Comparison of ENCODE assay signal across 11 cellular contexts in the genomic region with DNA sequence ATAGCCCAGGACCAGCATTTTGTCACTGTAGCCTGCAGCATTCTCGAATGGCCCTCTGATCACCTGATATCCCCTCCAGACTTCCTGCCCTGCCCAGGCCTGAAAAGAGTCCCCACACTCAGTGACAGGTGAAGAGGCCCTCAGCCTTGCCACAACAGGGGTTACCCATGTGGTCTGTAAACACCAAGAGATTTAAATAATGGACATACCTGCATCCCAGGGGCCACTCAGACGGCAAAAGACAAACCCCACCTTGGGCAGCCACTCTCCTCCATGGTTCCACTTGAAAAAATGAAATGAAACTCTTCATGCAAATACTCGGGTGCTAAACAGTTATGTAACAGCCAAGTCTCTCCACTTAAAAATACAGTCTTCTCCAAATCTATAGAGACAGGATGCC. TPM values are rescaled to one million over a fixed set of nuclear protein-coding genes. Genes with fewer than 3 reads are reported as not detected.
DNase-seq lines count a peak whose midpoint lies in the region; ATAC-seq and TF ChIP-seq lines count a peak whose summit lies in the region.
"Had no signal": no experiment of that assay in that cellular context is flagged by ENCODE, and none has a peak within 500 bp of the region (broad histone marks: within the 10 kb centered on the region; RNA-seq: fewer than 3 reads in every experiment).

No MANE protein-coding gene starts in this region.

- H4K5ac ChIP-seq in mesendoderm (ENCODE audit: low read length) = no peak overlapping the region

- no peaks in the 10 kb centered on the region for H3K4me1 ChIP-seq in mesendoderm (ENCODE audit: control insufficient read depth, low read depth, low read length)
- H3K4me1 ChIP-seq: foreskin keratinocyte had no signal

- H3K36me3 Mint-ChIP-seq in glutamatergic neuron (ENCODE audit: unreplicated experiment) = no peaks in the 10 kb centered on the region
- H3K36me3 Mint-ChIP-seq: naive thymus-derived CD8-positive, alpha-beta T cell had no signal

- H3K56ac ChIP-seq in mesendoderm (ENCODE audit: low read length) = no peak overlapping the region

- no peak overlapping the region for H2BK120ac ChIP-seq in mesendoderm (ENCODE audit: low read depth, low read length)

- no peak overlapping the region for H3K18ac ChIP-seq in mesendoderm (ENCODE audit: low read length)

- peaks cover 8% of the 10 kb centered on the region for H3K4me1 Mint-ChIP-seq in glutamatergic neuron (ENCODE audit: low read depth, unreplicated experiment)

- no peak overlapping the region for H3K27ac Mint-ChIP-seq in glutamatergic neuron (ENCODE audit: unreplicated experiment)

- H3K9ac ChIP-seq in mesendoderm (ENCODE audit: low read length) = no peak overlapping the region

- no peaks in the 10 kb centered on the region for H3K36me3 ChIP-seq in mesendoderm (ENCODE audit: control insufficient read depth, insufficient read depth, low read length)

- TF ChIP-seq CTCF in glutamatergic neuron (IDR thresholded peaks at IDR 0.05; ENCODE audit: partially characterized antibody, unreplicated experiment) = no peak

- H2AK5ac ChIP-seq in mesendoderm (ENCODE audit: low read length) = no peak overlapping the region

- no peaks in the 10 kb centered on the region for H3K79me1 ChIP-seq in mesendoderm (ENCODE audit: low read length)

- no peak overlapping the region for H3K27ac ChIP-seq in mesendoderm (ENCODE audit: low read depth, low read length)
- H3K27ac ChIP-seq: foreskin keratinocyte had no signal

- ATAC-seq in GM18499 (IDR thresholded peaks at IDR 0.05; ENCODE audit: insufficient read depth, unreplicated experiment) (peak; percentile 44), GM21786 (IDR thresholded peaks at IDR 0.05; ENCODE audit: unreplicated experiment) (peak; percentile 51)
- ATAC-seq: foreskin keratinocyte had no signal

- no peak overlapping the region for H4K8ac ChIP-seq in mesendoderm (ENCODE audit: low read depth, low read length)

- DNase-seq in MV-4-11 (lab: John Stamatoyannopoulos, UW) (peak; percentile 80), mesendoderm (peak; percentile 27), hypothalamus (lab: John Stamatoyannopoulos, UW) (no peak), RKO (ENCODE audit: low spot score) (no peak), glutamatergic neuron (no peak)
- no peak for DNase-seq in activated CD8-positive, alpha-beta memory T cell treated with anti-CD3 and anti-CD28 coated beads for 24 hours
- DNase-seq: foreskin keratinocyte; naive thymus-derived CD8-positive, alpha-beta T cell; NCI-H2171 had no signal

- H3K4me3 ChIP-seq in mesendoderm (ENCODE audit: low read length) = no peak overlapping the region

- H3K4me3 Mint-ChIP-seq in glutamatergic neuron (ENCODE audit: unreplicated experiment) = no peak overlapping the region

- no peak overlapping the region for H3K4me2 ChIP-seq in mesendoderm (ENCODE audit: low read length)

- H3K9me3 Mint-ChIP-seq in glutamatergic neuron (ENCODE audit: unreplicated experiment) = no peaks in the 10 kb centered on the region
- H3K9me3 Mint-ChIP-seq: naive thymus-derived CD8-positive, alpha-beta T cell had no signal

- WGBS in mesendoderm (ENCODE audit: extremely low coverage, insufficient coverage, low lambda C conversion rate) = no CpG with 5 or more reads among the region's 3 CpGs

- no peak overlapping the region for H2BK15ac ChIP-seq in mesendoderm (replicated peaks; ENCODE audit: low read depth)

- no peaks in the 10 kb centered on the region for H3K27me3 ChIP-seq in mesendoderm (ENCODE audit: insufficient read depth, low read length, poor library complexity)

- no peaks in the 10 kb centered on the region for H3K79me2 ChIP-seq in mesendoderm (ENCODE audit: control insufficient read depth, insufficient read depth, low read length)

- no peak overlapping the region for H2BK5ac ChIP-seq in mesendoderm (ENCODE audit: low read length)

- H3K4ac ChIP-seq in mesendoderm (ENCODE audit: low read depth, low read length) = no peak overlapping the region

- H3K23ac ChIP-seq in mesendoderm (ENCODE audit: low read length) = no peak overlapping the region

- H3K27me3 Mint-ChIP-seq in glutamatergic neuron (ENCODE audit: unreplicated experiment) = no peaks in the 10 kb centered on the region
- H3K27me3 Mint-ChIP-seq: naive thymus-derived CD8-positive, alpha-beta T cell had no signal

RNA-seq across cellular contexts. Expression of a gene that starts 22.8 kb away (rescaled TPM):
- polyA plus RNA-seq in mesendoderm (2013, experiment 1 of 2) = 0.14 TPM
- polyA plus RNA-seq in mesendoderm (2013, experiment 2 of 2) = 0.07 TPM
- not detected for total RNA-seq in glutamatergic neuron (ENCODE audit: unreplicated experiment)
- total RNA-seq: foreskin keratinocyte had no signal
- polyA plus RNA-seq: foreskin keratinocyte had no signal

RNA-seq across cellular contexts. Expression of a gene that starts 35.4 kb away (rescaled TPM):
- not detected for polyA plus RNA-seq in mesendoderm (2013, experiment 1 of 2)
- polyA plus RNA-seq in mesendoderm (2013, experiment 2 of 2) = not detected
- total RNA-seq in glutamatergic neuron (ENCODE audit: unreplicated experiment) = not detected
- total RNA-seq: foreskin keratinocyte; naive thymus-derived CD8-positive, alpha-beta T cell had no signal
- polyA plus RNA-seq: foreskin keratinocyte; naive thymus-derived CD8-positive, alpha-beta T cell had no signal

Comparison
In these comparisons a context has a peak if more than half of its experiments do, and no peak if none do; other contexts are left out.
1. DNase-seq: peak in MV-4-11 (single experiment) and mesendoderm (single experiment); none in hypothalamus (0 of 51), RKO (single experiment), glutamatergic neuron (single experiment) and activated CD8-positive, alpha-beta memory T cell treated with anti-CD3 and anti-CD28 coated beads for 24 hours (single experiment).